Comparison of ENCODE assay signal across 1 cellular context in the genomic region with DNA sequence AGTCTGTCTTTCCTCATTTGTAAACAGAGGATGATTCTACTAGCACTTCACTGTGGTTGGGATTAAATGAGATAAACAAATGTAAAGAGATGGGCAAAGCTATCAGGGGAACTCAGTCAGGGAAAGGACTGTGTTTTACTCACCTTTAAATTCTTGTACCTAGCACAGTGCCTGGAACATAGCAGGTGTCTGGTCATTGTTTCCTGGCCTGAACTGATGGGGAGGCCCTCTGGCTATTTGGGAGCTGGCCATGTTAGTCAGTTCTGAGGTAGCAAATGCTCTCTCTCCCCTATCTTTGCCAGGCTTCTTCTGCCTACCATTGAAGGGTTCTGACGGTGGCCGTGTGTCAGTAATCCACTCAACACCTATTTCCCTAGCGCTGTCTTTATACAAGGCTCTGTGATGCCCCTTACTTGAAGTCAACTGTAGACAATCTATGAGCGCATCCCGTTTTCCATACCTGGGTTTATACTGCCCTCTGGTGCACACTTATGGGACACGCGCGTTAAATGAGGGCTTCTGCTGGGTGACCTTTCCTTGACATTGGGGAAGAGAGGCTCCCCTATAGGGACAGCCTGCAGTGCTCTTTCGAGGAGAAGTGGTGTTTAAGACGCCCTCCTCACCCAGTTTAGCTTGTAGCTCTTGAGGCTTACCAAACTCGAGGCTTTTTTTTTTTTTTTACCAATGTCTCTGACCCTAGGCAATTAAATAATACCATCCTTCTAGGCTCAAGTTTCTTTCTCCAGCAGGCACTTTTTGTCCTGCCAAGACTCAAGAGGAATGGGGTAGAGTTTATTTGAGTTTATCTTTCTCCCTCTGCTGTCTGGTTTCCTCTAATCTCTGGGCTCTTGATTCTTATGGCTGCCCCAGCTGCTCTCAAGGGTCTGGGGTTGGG.
A peak's percentile ranks its signal among the peaks of the same experiment; 100 is the strongest.
TF ChIP-seq lines count a peak whose summit lies in the region.

No MANE protein-coding gene starts in this region.

TF ChIP-seq in IMR-90, 13 proteins besides CTCF, POLR2A, EP300 and RAD21:
- peak; percentile 77 for TF ChIP-seq SMC3 (IDR thresholded peaks at IDR 0.05; ENCODE audit: low read depth, low read length)
- TF ChIP-seq, protein P1, sequence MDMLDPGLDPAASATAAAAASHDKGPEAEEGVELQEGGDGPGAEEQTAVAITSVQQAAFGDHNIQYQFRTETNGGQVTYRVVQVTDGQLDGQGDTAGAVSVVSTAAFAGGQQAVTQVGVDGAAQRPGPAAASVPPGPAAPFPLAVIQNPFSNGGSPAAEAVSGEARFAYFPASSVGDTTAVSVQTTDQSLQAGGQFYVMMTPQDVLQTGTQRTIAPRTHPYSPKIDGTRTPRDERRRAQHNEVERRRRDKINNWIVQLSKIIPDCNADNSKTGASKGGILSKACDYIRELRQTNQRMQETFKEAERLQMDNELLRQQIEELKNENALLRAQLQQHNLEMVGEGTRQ (IDR thresholded peaks at IDR 0.05; ENCODE audit: low read depth, low read length) = no peak
- no peak for TF ChIP-seq BHLHE40 (IDR thresholded peaks at IDR 0.05; ENCODE audit: low read depth, low read length)
- TF ChIP-seq FOS (IDR thresholded peaks at IDR 0.05; ENCODE audit: low read depth, low read length) = no peak
